In the genomic region with DNA sequence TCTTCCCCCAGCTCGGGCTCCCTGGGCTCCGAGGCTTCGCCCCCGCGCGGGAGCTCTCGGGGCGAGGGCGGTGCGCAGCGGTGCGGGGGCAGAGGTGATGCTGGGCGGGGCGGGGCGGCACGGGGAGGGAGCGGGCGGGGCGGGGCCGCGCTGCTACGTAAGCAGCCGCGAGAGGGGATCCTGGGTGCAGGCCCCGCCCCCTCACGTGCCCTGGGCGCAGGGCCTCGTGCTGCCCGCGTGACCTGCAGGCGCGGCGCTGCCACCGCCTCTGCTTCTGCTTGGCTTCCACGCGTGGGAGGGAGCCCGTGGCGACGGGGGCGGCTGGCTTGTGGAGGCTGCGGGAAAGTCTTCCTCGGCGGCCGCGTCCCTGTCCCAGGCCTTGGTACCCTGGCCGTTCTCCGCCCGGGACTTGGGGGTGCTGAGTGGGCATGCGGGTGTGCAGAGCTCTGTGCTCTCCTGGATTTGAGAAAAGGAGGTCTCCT, we compare ENCODE assay signal across 11 cellular contexts.
DNase-seq lines count a peak whose midpoint lies in the region; FAIRE-seq and TF ChIP-seq lines count a peak whose summit lies in the region.
"Had no signal": no experiment of that assay in that cellular context is flagged by ENCODE, and none has a peak within 500 bp of the region (broad histone marks: within the 10 kb centered on the region; RNA-seq: fewer than 3 reads in every experiment).

No MANE protein-coding gene starts in this region.

- no peak overlapping the region for H2AFZ ChIP-seq in osteoblast (ENCODE audit: low read length)

- H3K27ac ChIP-seq in osteoblast (ENCODE audit: low read depth, low read length) = no peak overlapping the region

- H3K79me2 ChIP-seq in osteoblast (ENCODE audit: insufficient read depth, low read length) = no peaks in the 10 kb centered on the region

- no peak overlapping the region for H3K4me2 ChIP-seq in osteoblast (ENCODE audit: insufficient read depth, low read length)

- H4K20me1 ChIP-seq in osteoblast (ENCODE audit: insufficient read depth, low read length) = no peaks in the 10 kb centered on the region

- no peaks in the 10 kb centered on the region for H3K4me1 ChIP-seq in osteoblast (ENCODE audit: insufficient read depth, low read length)

- no peaks in the 10 kb centered on the region for H3K36me3 ChIP-seq in osteoblast (ENCODE audit: insufficient read depth, low read length)

- no peak for FAIRE-seq in HTR-8/SVneo (lab: Jason Lieb, UNC)
- FAIRE-seq: G401.6 had no signal

- peak; percentile 56 for DNase-seq in COLO668 (lab: John Stamatoyannopoulos, UW; ENCODE audit: unreplicated experiment)
- DNase-seq in NCI-H146 treated with DMSO at 0.1 percent for 48 hours (lab: John Stamatoyannopoulos, UW; ENCODE audit: unreplicated experiment) = peak; percentile 11
- DNase-seq in fibroblast of villous mesenchyme (ENCODE audit: low read depth) = peak; percentile 5
- DNase-seq in osteoblast (ENCODE audit: insufficient read length, low spot score, missing footprints) = peak; percentile 71
- no peak for DNase-seq in COR-L47 (lab: John Stamatoyannopoulos, UW)
- no peak for DNase-seq in GM13976 (ENCODE audit: low spot score)
- DNase-seq in activated CD4-positive, alpha-beta T cell treated with anti-CD3 and anti-CD28 coated beads, Interleukin-2, amount 50 U/mL, for 48 hours = no peak
- DNase-seq in HTR-8/SVneo (ENCODE audit: insufficient read length, low spot score) = no peak
- DNase-seq: activated CD4-positive, alpha-beta T cell treated with anti-CD3 and anti-CD28 coated beads, Interleukin-2, amount 10 ng/mL, durations not matched to agents 24 days and 14 days; cortex of kidney had no signal

- no peak overlapping the region for H3K4me3 ChIP-seq in fibroblast of villous mesenchyme (ENCODE audit: low read depth, low read length)
- H3K4me3 ChIP-seq in osteoblast (ENCODE audit: insufficient read depth, low read length) = no peak overlapping the region

- in situ Hi-C loops in GM13976 (cut with MboI; ENCODE audit: low sequenced_read_pairs, unreplicated experiment) = no loop called here

- TF ChIP-seq CTCF in fibroblast of villous mesenchyme (IDR thresholded peaks at IDR 0.05; ENCODE audit: insufficient read depth, low read depth, low read length) (no peak), osteoblast (IDR thresholded peaks at IDR 0.05; ENCODE audit: extremely low read depth, low read depth, low read length) (no peak), GM13976 (IDR thresholded peaks at IDR 0.05; ENCODE audit: borderline replicate concordance, control extremely low read depth, extremely low read depth, insufficient read depth, missing control alignments) (no peak)

- peaks cover 32% of the 10 kb centered on the region for H3K27me3 ChIP-seq in osteoblast (ENCODE audit: insufficient read depth, low read length)

- no peaks in the 10 kb centered on the region for H3K9me3 ChIP-seq in osteoblast (ENCODE audit: low read depth, low read length)

Comparison
In these comparisons a context has a peak if more than half of its experiments do, and no peak if none do; other contexts are left out.
1. DNase-seq: peak in COLO668 (single experiment), NCI-H146 treated with DMSO at 0.1 percent for 48 hours (single experiment), fibroblast of villous mesenchyme (single experiment) and osteoblast (single experiment); none in COR-L47 (single experiment), GM13976 (single experiment), activated CD4-positive, alpha-beta T cell treated with anti-CD3 and anti-CD28 coated beads, Interleukin-2, amount 50 U/mL, for 48 hours (0 of 2) and HTR-8/SVneo (single experiment).